Comparison of ENCODE assay signal across 9 cellular contexts in the genomic region with DNA sequence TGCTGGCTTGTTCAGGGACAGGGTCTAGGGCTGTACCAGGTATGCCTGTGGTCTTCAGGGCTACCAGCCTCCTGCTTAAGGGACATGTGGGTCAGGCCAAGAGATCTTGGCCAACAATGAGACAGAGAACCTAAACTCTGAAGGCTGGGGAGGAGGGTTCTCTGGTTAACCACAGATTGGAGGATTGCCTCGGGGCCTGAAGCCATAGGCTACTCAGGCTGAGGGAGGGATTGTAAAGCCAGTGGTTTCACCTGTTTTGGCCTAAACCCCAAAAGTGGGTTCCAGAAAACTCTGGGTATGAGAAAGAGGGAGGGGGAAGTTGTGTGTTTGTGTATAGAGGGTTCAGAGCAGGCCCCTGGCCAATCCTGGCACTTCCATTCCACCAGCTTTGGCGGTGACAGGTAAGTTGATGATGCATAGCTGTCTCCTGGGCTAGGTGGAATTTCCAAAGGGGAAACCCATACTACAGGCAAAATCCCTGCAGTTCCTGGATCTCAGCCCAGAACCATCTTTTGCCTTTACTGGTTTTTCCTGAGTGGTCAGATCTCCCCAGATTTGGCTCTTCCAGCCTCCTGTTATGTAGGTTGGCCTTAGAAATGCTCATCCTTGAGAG. TPM values are rescaled to one million over a fixed set of nuclear protein-coding genes. Genes with fewer than 3 reads are reported as not detected.
DNase-seq lines count a peak whose midpoint lies in the region; ATAC-seq lines count a peak whose summit lies in the region.
"Had no signal": no experiment of that assay in that cellular context is flagged by ENCODE, and none has a peak within 500 bp of the region (broad histone marks: within the 10 kb centered on the region; RNA-seq: fewer than 3 reads in every experiment).

No MANE protein-coding gene starts in this region.

- H3K4me1 Mint-ChIP-seq in activated CD4-positive, alpha-beta memory T cell treated with anti-CD3 and anti-CD28 coated beads for 36 hours (ENCODE audit: low read depth) = peaks cover 75% of the 10 kb centered on the region
- H3K4me1 Mint-ChIP-seq in stimulated activated effector memory CD8-positive, alpha-beta T cell treated with anti-CD3 and anti-CD28 coated beads, Interleukin-12 subunit alpha, Interleukin-12 subunit beta, amount 100 ng/mL, for 72 hours = peaks cover 71% of the 10 kb centered on the region

- H3K9me3 ChIP-seq in Karpas-422 (ENCODE audit: low read length) = no peaks in the 10 kb centered on the region

- intact Hi-C loops in activated CD4-positive, alpha-beta memory T cell treated with anti-CD3 and anti-CD28 coated beads for 36 hours (cut with micrococcal nuclease) = no loop called here

- H3K36me3 Mint-ChIP-seq in activated CD4-positive, alpha-beta memory T cell treated with anti-CD3 and anti-CD28 coated beads for 36 hours = peaks cover 85% of the 10 kb centered on the region
- peaks cover 100% of the 10 kb centered on the region for H3K36me3 Mint-ChIP-seq in stimulated activated effector memory CD8-positive, alpha-beta T cell treated with anti-CD3 and anti-CD28 coated beads, Interleukin-12 subunit alpha, Interleukin-12 subunit beta, amount 100 ng/mL, for 72 hours

- peak overlapping the region; percentile 80 for H3K27ac ChIP-seq in Karpas-422 (ENCODE audit: low read length)
- H3K27ac ChIP-seq: HL-60 had no signal

- no peak overlapping the region for H3K4me3 Mint-ChIP-seq in activated CD4-positive, alpha-beta memory T cell treated with anti-CD3 and anti-CD28 coated beads for 36 hours
- peak overlapping the region; percentile 52 for H3K4me3 Mint-ChIP-seq in stimulated activated effector memory CD8-positive, alpha-beta T cell treated with anti-CD3 and anti-CD28 coated beads, Interleukin-12 subunit alpha, Interleukin-12 subunit beta, amount 100 ng/mL, for 72 hours

- peak overlapping the region; percentile 47; the same call in 1 of the 2 replicates for H3K9ac ChIP-seq in Karpas-422 (ENCODE audit: low read length)

- peaks cover 38% of the 10 kb centered on the region for H3K4me1 ChIP-seq in Karpas-422 (ENCODE audit: low read length)

- H3K9me3 Mint-ChIP-seq in activated CD4-positive, alpha-beta memory T cell treated with anti-CD3 and anti-CD28 coated beads for 36 hours = no peaks in the 10 kb centered on the region
- H3K9me3 Mint-ChIP-seq in stimulated activated effector memory CD8-positive, alpha-beta T cell treated with anti-CD3 and anti-CD28 coated beads, Interleukin-12 subunit alpha, Interleukin-12 subunit beta, amount 100 ng/mL, for 72 hours = no peaks in the 10 kb centered on the region

- H3K27me3 Mint-ChIP-seq in activated CD4-positive, alpha-beta memory T cell treated with anti-CD3 and anti-CD28 coated beads for 36 hours = no peaks in the 10 kb centered on the region

- H3K36me3 ChIP-seq in Karpas-422 (ENCODE audit: insufficient read depth, low read length) = peaks cover 74% of the 10 kb centered on the region

- peak overlapping the region; percentile 85 for H3K27ac Mint-ChIP-seq in activated CD4-positive, alpha-beta memory T cell treated with anti-CD3 and anti-CD28 coated beads for 36 hours
- H3K27ac Mint-ChIP-seq in stimulated activated effector memory CD8-positive, alpha-beta T cell treated with anti-CD3 and anti-CD28 coated beads, Interleukin-12 subunit alpha, Interleukin-12 subunit beta, amount 100 ng/mL, for 72 hours = peak overlapping the region; percentile 99

- H3K4me3 ChIP-seq in Karpas-422 (ENCODE audit: low read length) = no peak overlapping the region

- DNase-seq in Karpas-422 (no peak), glomerular visceral epithelial cell (ENCODE audit: extremely low spot score) (peak; percentile 58), SIG-M5 (lab: John Stamatoyannopoulos, UW) (no peak), NOMO-1 treated with dmso at 0.1 percent for 144 hours (lab: John Stamatoyannopoulos, UW; ENCODE audit: unreplicated experiment) (no peak), AG08396 (ENCODE audit: low spot score) (no peak)
- no peak for DNase-seq in activated CD4-positive, alpha-beta memory T cell treated with anti-CD3 and anti-CD28 coated beads for 36 hours
- no peak for DNase-seq in stimulated activated effector memory CD8-positive, alpha-beta T cell treated with anti-CD3 and anti-CD28 coated beads, Interleukin-12 subunit alpha, Interleukin-12 subunit beta, amount 100 ng/mL, for 72 hours (ENCODE audit: low spot score in 2 of 2)
- DNase-seq: activated CD4-positive, CD25-positive, alpha-beta regulatory T cell had no signal

- no peak for ATAC-seq in stimulated activated effector memory CD8-positive, alpha-beta T cell treated with anti-CD3 and anti-CD28 coated beads, Interleukin-12 subunit alpha, Interleukin-12 subunit beta, amount 100 ng/mL, for 72 hours

- peaks cover 30% of the 10 kb centered on the region for H3K79me2 ChIP-seq in Karpas-422 (ENCODE audit: low read length)

- no peak overlapping the region for H2AFZ ChIP-seq in Karpas-422 (ENCODE audit: low read length)

- H3K9me2 ChIP-seq in Karpas-422 (replicated peaks; ENCODE audit: insufficient read depth, low read length) = no peaks in the 10 kb centered on the region

- H4K20me1 ChIP-seq in Karpas-422 (ENCODE audit: insufficient read depth, low read depth, low read length) = no peaks in the 10 kb centered on the region; the same call in 1 of the 2 replicates

- POLR2A ChIA-PET in activated CD4-positive, alpha-beta memory T cell treated with anti-CD3 and anti-CD28 coated beads for 36 hours (lab: Charles Lee) = no interaction called here

- no peaks in the 10 kb centered on the region for H3K27me3 ChIP-seq in Karpas-422 (ENCODE audit: low read length)

- peak overlapping the region; percentile 17 for H3K4me2 ChIP-seq in Karpas-422 (ENCODE audit: low read depth, low read length, poor library complexity, severe bottlenecking)

- CTCF ChIA-PET in activated CD4-positive, alpha-beta memory T cell treated with anti-CD3 and anti-CD28 coated beads for 36 hours (lab: Charles Lee) = interaction anchor here (1.2 to 4.7 kb wide), 4 partner anchors 11 to 33 kb away, joined by 3 to 23 read pairs (median 4); partner anchors contain the start of gene HNRNPUL1

RNA-seq across cellular contexts. Expression of gene CCDC97, which starts 13.5 kb away (rescaled TPM):
- total RNA-seq in Karpas-422 (2014; rRNA removed; shearing (Covaris generic); ENCODE audit: low replicate concordance) = 15.5 and 17.3 TPM in 2 replicates
- 10 to 100 TPM; 20.5 to 23.4 TPM for total RNA-seq in activated CD4-positive, alpha-beta memory T cell treated with anti-CD3 and anti-CD28 coated beads for 36 hours

RNA-seq across cellular contexts. Expression of gene HNRNPUL1, which starts 32.3 kb away (rescaled TPM):
- total RNA-seq in Karpas-422 (2014; rRNA removed; shearing (Covaris generic); ENCODE audit: low replicate concordance) = 99.4 and 144 TPM in 2 replicates
- total RNA-seq in activated CD4-positive, alpha-beta memory T cell treated with anti-CD3 and anti-CD28 coated beads for 36 hours = 100 to 1,000 TPM; 290 to 295 TPM

RNA-seq across cellular contexts. Expression of gene TGFB1, which starts 57.3 kb away (rescaled TPM):
- total RNA-seq in Karpas-422 (2014; rRNA removed; shearing (Covaris generic); ENCODE audit: low replicate concordance) = 17.5 and 26.0 TPM in 2 replicates
- 100 to 1,000 TPM; 108 to 110 TPM for total RNA-seq in activated CD4-positive, alpha-beta memory T cell treated with anti-CD3 and anti-CD28 coated beads for 36 hours
